8 cellular contexts compared by ENCODE assay signal in genomic region chr7:147245274-147245673, GRCh38.
DNase-seq lines count a peak whose midpoint lies in the region; ATAC-seq and TF ChIP-seq lines count a peak whose summit lies in the region.

No MANE protein-coding gene starts in this region.

- H3K9me3 ChIP-seq in SJCRH30 (replicated peaks) (no peaks in the 10 kb centered on the region), prostate gland (no peaks in the 10 kb centered on the region)

- intact Hi-C loops in prostate gland (cut with DNase I) = loop anchor here (5.0 to 10.0 kb wide), 2 partner anchors 837 to 1000 kb away; no protein-coding TSS in a partner anchor

- no peaks in the 10 kb centered on the region for H3K36me3 Mint-ChIP-seq in activated T-helper 17 cell treated with anti-CD3 and anti-CD28 coated beads, Interleukin-2, amount 50 U/mL, for 72 hours (ENCODE audit: low read depth)

- ATAC-seq in HG03520 (IDR thresholded peaks at IDR 0.05; ENCODE audit: unreplicated experiment) = no peak
- no peak for ATAC-seq in activated T-helper 17 cell treated with anti-CD3 and anti-CD28 coated beads, Interleukin-2, amount 50 U/mL, for 72 hours (replicated peaks)

- H3K4me1 Mint-ChIP-seq in activated T-helper 17 cell treated with anti-CD3 and anti-CD28 coated beads, Interleukin-2, amount 50 U/mL, for 72 hours = no peaks in the 10 kb centered on the region

- TF ChIP-seq CTCF in GM12873 (IDR thresholded peaks at IDR 0.05; ENCODE audit: insufficient read depth, low read depth, low read length, missing control alignments) = peak; percentile 79
- TF ChIP-seq CTCF in prostate gland (IDR thresholded peaks at IDR 0.05) = peak; percentile 15 to 53 (median 39)

- H3K36me3 ChIP-seq in SJCRH30 (no peaks in the 10 kb centered on the region), prostate gland (no peaks in the 10 kb centered on the region)

- H3K4me3 ChIP-seq in SJCRH30 (no peak overlapping the region), prostate gland (no peak overlapping the region)

- no peak for TF ChIP-seq POLR2A in prostate gland (IDR thresholded peaks at IDR 0.05)

- no peaks in the 10 kb centered on the region for H3K9me3 Mint-ChIP-seq in activated T-helper 17 cell treated with anti-CD3 and anti-CD28 coated beads, Interleukin-2, amount 50 U/mL, for 72 hours

- H3K27ac ChIP-seq in SJCRH30 (no peak overlapping the region), prostate gland (no peak overlapping the region)

- H3K27ac Mint-ChIP-seq in activated T-helper 17 cell treated with anti-CD3 and anti-CD28 coated beads, Interleukin-2, amount 50 U/mL, for 72 hours = no peak overlapping the region

- H3K27me3 ChIP-seq in SJCRH30 (0 out of 2 replicates have a peak, but pooled peaks cover 3% of the 10 kb centered on the region), prostate gland (replicated peaks; ENCODE audit: insufficient read depth) (no peaks in the 10 kb centered on the region)

- DNase-seq in AG20443 (ENCODE audit: low spot score) (peak; percentile 62), HPDE6-E6E7 (ENCODE audit: extremely low spot score) (peak; percentile 0), SJCRH30 (peak; percentile 50 to 77), fibroblast of peridontal ligament (ENCODE audit: extremely low read depth) (peak; percentile 49), prostate gland (ENCODE audit: low spot score) (peak; percentile 20)

- 44% methylated on average over 8 of the region's 8 CpGs for WGBS in prostate gland

- H3K27me3 Mint-ChIP-seq in activated T-helper 17 cell treated with anti-CD3 and anti-CD28 coated beads, Interleukin-2, amount 50 U/mL, for 72 hours = no peaks in the 10 kb centered on the region

- H3K4me1 ChIP-seq in SJCRH30 (no peaks in the 10 kb centered on the region), prostate gland (replicated peaks) (no peaks in the 10 kb centered on the region)

- no peak overlapping the region for H3K4me3 Mint-ChIP-seq in activated T-helper 17 cell treated with anti-CD3 and anti-CD28 coated beads, Interleukin-2, amount 50 U/mL, for 72 hours

Comparison
In these comparisons a context has a peak if more than half of its experiments do, and no peak if none do; other contexts are left out.
1. DNase-seq: peak in every context shown above with its lines; median percentile 64 in SJCRH30; 62 in AG20443; 49 in fibroblast of peridontal ligament; 20 in prostate gland; 0 in HPDE6-E6E7.